26 cellular contexts compared by ENCODE assay signal in the genomic region with DNA sequence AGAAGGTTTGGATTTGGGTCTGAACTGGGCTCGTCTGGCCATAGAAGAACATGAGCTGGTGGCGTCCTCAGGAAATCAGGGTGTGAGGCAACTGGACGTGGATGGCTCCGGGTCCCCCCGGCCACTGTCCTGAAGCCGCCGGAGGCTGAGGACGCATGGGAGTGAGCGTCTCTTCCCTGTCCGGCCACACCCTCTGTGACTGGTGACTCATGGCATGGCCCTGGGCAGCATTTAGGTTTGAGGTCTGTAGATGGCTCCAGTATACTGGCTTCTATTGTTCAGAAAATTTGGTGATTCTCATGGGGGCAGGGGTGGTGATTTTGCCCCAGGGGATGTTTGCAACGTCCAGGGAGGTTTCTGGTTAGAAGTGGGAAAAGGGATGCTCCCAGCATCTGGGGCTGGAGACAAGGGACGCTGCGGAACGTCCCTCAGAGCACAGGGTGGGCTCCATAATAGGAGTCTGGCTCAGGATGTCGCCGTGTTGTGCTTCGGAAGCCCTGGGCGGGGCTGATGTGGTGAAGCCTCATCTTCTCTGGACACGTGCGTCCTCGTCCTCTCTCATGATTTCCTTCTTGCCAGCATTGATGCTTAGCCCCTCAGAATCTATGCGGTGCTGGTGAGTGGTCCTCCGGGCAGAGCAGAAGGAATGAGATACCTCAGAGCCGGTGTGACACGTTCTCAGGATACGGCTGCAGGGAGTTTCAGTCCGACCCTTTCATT. TPM values are rescaled to one million over a fixed set of nuclear protein-coding genes. Genes with fewer than 3 reads are reported as not detected.
DNase-seq lines count a peak whose midpoint lies in the region; ATAC-seq, FAIRE-seq and TF ChIP-seq lines count a peak whose summit lies in the region.
"Had no signal": no experiment of that assay in that cellular context is flagged by ENCODE, and none has a peak within 500 bp of the region (broad histone marks: within the 10 kb centered on the region; RNA-seq: fewer than 3 reads in every experiment).

No MANE protein-coding gene starts in this region.

- H3K27ac Mint-ChIP-seq in activated T-cell treated with anti-CD3 and anti-CD28 coated beads, Interleukin-2, amount 50 U/mL, for 24 hours = peak overlapping the region; percentile 22
- H3K27ac Mint-ChIP-seq in osteocyte (ENCODE audit: unreplicated experiment) = peak overlapping the region; percentile 59
- H3K27ac Mint-ChIP-seq: activated CD4-positive, alpha-beta T cell treated with anti-CD3 and anti-CD28 coated beads, Interleukin-2, amount 10 ng/mL, durations not matched to agents 24 days and 14 days; activated naive CD4-positive, alpha-beta T cell treated with anti-CD3 and anti-CD28 coated beads, Interleukin-2, amount 10 ng/mL, durations not matched to agents 7 days and 5 days; CD4-positive, alpha-beta T cell; memory B cell had no signal

- H3K9me3 ChIP-seq in K562 (replicated peaks; ENCODE audit: control insufficient read depth, insufficient read depth, low read depth, low read length) = no peaks in the 10 kb centered on the region
- H3K9me3 ChIP-seq in uterus = no peaks in the 10 kb centered on the region
- H3K9me3 ChIP-seq: heart left ventricle, neutrophil had no signal

- intact Hi-C loops in K562 (cut with micrococcal nuclease) (no loop called here), uterus (cut with DNase I; ENCODE audit: low total_unique reads) (no loop called here)

- TF ChIP-seq CTCF in K562 (IDR thresholded peaks at IDR 0.05 in 2 of 3, conservative IDR thresholded peaks at IDR 0.05 in 1 of 3; ENCODE audit: insufficient read depth in 2 of 3, low read depth in 1 of 3, low read length in 3 of 3) (no peak), osteocyte (IDR thresholded peaks at IDR 0.05) (no peak), uterus (IDR thresholded peaks at IDR 0.05) (no peak)

- POLR2A ChIA-PET in K562 (lab: Yijun Ruan, JAX) = interaction anchor here (0.6 to 1.3 kb wide), 2 partner anchors 11 to 25 kb away, joined by 3 to 4 read pairs; no protein-coding TSS in a partner anchor

- no peaks in the 10 kb centered on the region for H3K4me1 Mint-ChIP-seq in activated T-cell treated with anti-CD3 and anti-CD28 coated beads, Interleukin-2, amount 50 U/mL, for 24 hours (ENCODE audit: low read depth)
- peaks cover 30% of the 10 kb centered on the region for H3K4me1 Mint-ChIP-seq in osteocyte (ENCODE audit: unreplicated experiment)
- H3K4me1 Mint-ChIP-seq: activated CD4-positive, alpha-beta T cell treated with anti-CD3 and anti-CD28 coated beads, Interleukin-2, amount 10 ng/mL, durations not matched to agents 24 days and 14 days; activated naive CD4-positive, alpha-beta T cell treated with anti-CD3 and anti-CD28 coated beads, Interleukin-2, amount 10 ng/mL, durations not matched to agents 7 days and 5 days; memory B cell had no signal

- no peaks in the 10 kb centered on the region for H3K27me3 Mint-ChIP-seq in activated T-cell treated with anti-CD3 and anti-CD28 coated beads, Interleukin-2, amount 50 U/mL, for 24 hours
- no peaks in the 10 kb centered on the region for H3K27me3 Mint-ChIP-seq in osteocyte (ENCODE audit: unreplicated experiment)
- H3K27me3 Mint-ChIP-seq: activated CD4-positive, alpha-beta T cell treated with anti-CD3 and anti-CD28 coated beads, Interleukin-2, amount 10 ng/mL, durations not matched to agents 24 days and 14 days; activated naive CD4-positive, alpha-beta T cell treated with anti-CD3 and anti-CD28 coated beads, Interleukin-2, amount 10 ng/mL, durations not matched to agents 7 days and 5 days; CD4-positive, alpha-beta T cell; memory B cell had no signal

- H3K27me3 ChIP-seq in K562 (ENCODE audit: control insufficient read depth in 2 of 2, insufficient read depth in 2 of 2, low read length in 2 of 2) (no peaks in the 10 kb centered on the region), uterus (no peaks in the 10 kb centered on the region)
- H3K27me3 ChIP-seq: brain microvascular endothelial cell, heart left ventricle, neutrophil had no signal

- ATAC-seq in K562 (no peak), HG03439 (IDR thresholded peaks at IDR 0.05; ENCODE audit: unreplicated experiment) (no peak)

- H2AFZ ChIP-seq in K562 (ENCODE audit: low read depth, low read length) = no peak overlapping the region

- no TSS peak for BruUV-seq in K562 (replicated peaks; lab: Mats Ljungman, UMichigan)

- H3K4me3 ChIP-seq in K562 (no peak overlapping the region), uterus (no peak overlapping the region)
- H3K4me3 ChIP-seq: heart left ventricle had no signal

- no peak overlapping the region for H3K4me3 Mint-ChIP-seq in activated T-cell treated with anti-CD3 and anti-CD28 coated beads, Interleukin-2, amount 50 U/mL, for 24 hours
- no peak overlapping the region for H3K4me3 Mint-ChIP-seq in osteocyte (ENCODE audit: unreplicated experiment)
- H3K4me3 Mint-ChIP-seq: activated CD4-positive, alpha-beta T cell treated with anti-CD3 and anti-CD28 coated beads, Interleukin-2, amount 10 ng/mL, durations not matched to agents 24 days and 14 days; activated naive CD4-positive, alpha-beta T cell treated with anti-CD3 and anti-CD28 coated beads, Interleukin-2, amount 10 ng/mL, durations not matched to agents 7 days and 5 days; CD4-positive, alpha-beta T cell; memory B cell had no signal

- no peak for DNase-seq in activated T-cell treated with anti-CD3 and anti-CD28 coated beads, Interleukin-2, amount 50 U/mL, for 24 hours
- no peak for DNase-seq in activated T-cell treated with anti-CD3 and anti-CD28 coated beads for 4 hours
- peak; percentile 30 for DNase-seq in NCI-H460 (ENCODE audit: extremely low read depth, low read depth)
- no peak for DNase-seq in K562 (ENCODE audit: extremely low read depth in 1 of 4, low spot score in 3 of 4)
- DNase-seq in osteocyte (ENCODE audit: extremely low spot score, unreplicated experiment) = no peak
- DNase-seq in uterus = no peak
- DNase-seq in NCI-H510A treated with DMSO at 0.1 percent for 48 hours (lab: John Stamatoyannopoulos, UW) = no peak
- DNase-seq: activated CD4-positive, alpha-beta T cell treated with anti-CD3 and anti-CD28 coated beads, Interleukin-2, amount 10 ng/mL, durations not matched to agents 24 days and 14 days; activated naive CD4-positive, alpha-beta T cell treated with anti-CD3 and anti-CD28 coated beads, Interleukin-2, amount 10 ng/mL, durations not matched to agents 7 days and 5 days; AML-193; brain microvascular endothelial cell; CD4-positive, alpha-beta T cell; EL; KG1; NCI-H1436 treated with DMSO at 0.1 percent for 48 hours; NCI-H2107; stimulated activated naive CD4-positive, alpha-beta T cell; T-helper 9 cell had no signal

- no peak overlapping the region for H3K27ac ChIP-seq in K562 (ENCODE audit: extremely low read depth, low read depth, low read length)
- H3K27ac ChIP-seq in uterus = no peak overlapping the region
- H3K27ac ChIP-seq: 22Rv1, brain microvascular endothelial cell, neutrophil had no signal

- CTCF ChIA-PET in K562 (lab: Yijun Ruan, JAX; ENCODE audit: low intra/inter-chr PET ratio) = no interaction called here

- H3K36me3 Mint-ChIP-seq in activated T-cell treated with anti-CD3 and anti-CD28 coated beads, Interleukin-2, amount 50 U/mL, for 24 hours (ENCODE audit: low read depth) = peaks cover 97% of the 10 kb centered on the region
- H3K36me3 Mint-ChIP-seq in osteocyte (ENCODE audit: unreplicated experiment) = peaks cover 37% of the 10 kb centered on the region

- no peak for TF ChIP-seq RAD21 in K562 (CRISPR knock-in tag; conservative IDR thresholded peaks at IDR 0.05 in 1 of 2, IDR thresholded peaks at IDR 0.05 in 1 of 2)

- WGBS in K562 (ENCODE audit: insufficient coverage, low coverage, missing lambda C conversion rate) = 83% methylated on average over 21 of the region's 27 CpGs

- H3K36me3 ChIP-seq in K562 (ENCODE audit: control insufficient read depth, insufficient read depth, low read length) = peaks cover 93% of the 10 kb centered on the region; the same call in 2 of the 3 replicates
- no peaks in the 10 kb centered on the region for H3K36me3 ChIP-seq in uterus
- H3K36me3 ChIP-seq: neutrophil had no signal

- H3K9ac ChIP-seq in K562 (ENCODE audit: insufficient read depth in 1 of 2, low read depth in 2 of 2, low read length in 2 of 2) = no peak overlapping the region

- peaks cover 0 to 18% of the 10 kb centered on the region in 2 experiments; a peak in 2 of 5 replicates for H3K4me1 ChIP-seq in K562 (replicated peaks in 1 of 2; ENCODE audit: control insufficient read depth in 2 of 2, insufficient read depth in 2 of 2, low read length in 2 of 2)
- peaks cover 0 to 3% of the 10 kb centered on the region in 2 donors for H3K4me1 ChIP-seq in uterus

- H3K4me2 ChIP-seq in K562 (ENCODE audit: insufficient read depth, low read length) = no peak overlapping the region

- no peaks in the 10 kb centered on the region for H3K9me3 Mint-ChIP-seq in activated T-cell treated with anti-CD3 and anti-CD28 coated beads, Interleukin-2, amount 50 U/mL, for 24 hours
- no peaks in the 10 kb centered on the region for H3K9me3 Mint-ChIP-seq in osteocyte (ENCODE audit: unreplicated experiment)
- H3K9me3 Mint-ChIP-seq: activated CD4-positive, alpha-beta T cell treated with anti-CD3 and anti-CD28 coated beads, Interleukin-2, amount 10 ng/mL, durations not matched to agents 24 days and 14 days; activated naive CD4-positive, alpha-beta T cell treated with anti-CD3 and anti-CD28 coated beads, Interleukin-2, amount 10 ng/mL, durations not matched to agents 7 days and 5 days; CD4-positive, alpha-beta T cell had no signal

- no peak for TF ChIP-seq POLR2A in K562 (conservative IDR thresholded peaks at IDR 0.05)
- no peak for TF ChIP-seq POLR2A in uterus (IDR thresholded peaks at IDR 0.05)

- H3K79me2 ChIP-seq in K562 (ENCODE audit: control insufficient read depth, insufficient read depth, low read length) = no peaks in the 10 kb centered on the region

- TF ChIP-seq EP300 in K562 (IDR thresholded peaks at IDR 0.05; ENCODE audit: low read length) = no peak

- no peak for FAIRE-seq in K562 (lab: Jason Lieb, UNC)
- FAIRE-seq: H1, HTR-8/SVneo, urothelium cell line had no signal

- in situ Hi-C loops in K562 (cut with MboI) = no loop called here

- no peaks in the 10 kb centered on the region for H4K20me1 ChIP-seq in K562 (replicated peaks; ENCODE audit: control insufficient read depth, insufficient read depth, low read length)

- H3K9me1 ChIP-seq in K562 (ENCODE audit: control insufficient read depth, insufficient read depth, low read length) = no peaks in the 10 kb centered on the region

RNA-seq across cellular contexts. Expression of gene PITRM1, which starts 49.9 kb away (rescaled TPM):
- 49.5 and 52.0 TPM in 2 replicates for total RNA-seq in NCI-H460 (2014; rRNA removed; shearing (Covaris generic))
- 50.7 and 53.0 TPM in 2 replicates for polyA plus RNA-seq in NCI-H460 (2014; cell fraction: nucleus; rRNA removed)
- 163 and 183 TPM in 2 replicates for total RNA-seq in K562 (2011; cell fraction: chromatin; rRNA removed; ENCODE audit: low replicate concordance)
- 87.5 and 88.7 TPM in 2 replicates for total RNA-seq in K562 (2011; cell fraction: nucleolus; rRNA removed)
- 91.3 and 119 TPM in 2 replicates for total RNA-seq in K562 (2011; cell fraction: nucleoplasm; rRNA removed)
- total RNA-seq in K562 (2014; rRNA removed) (44.0 and 48.8 TPM in 2 replicates), K562 (2014; rRNA removed; fragmentation: Illumina TruSeq; extraction: Trizol) (37.2 and 39.7 TPM in 2 replicates), K562 (2015; rRNA removed; fragmentation: Illumina TruSeq; extraction: Trizol) (43.6 and 47.2 TPM in 2 replicates), K562 (2021) (63.4 and 70.4 TPM in 2 replicates), osteocyte (76.5 and 78.7 TPM in 2 replicates), uterus (10 to 100 TPM; 37.4 to 100.0 (median 51.4) TPM)
- polyA plus RNA-seq in K562 (2011; rRNA removed) (36.9 and 47.9 TPM in 2 replicates), K562 (2014; fragmentation: Illumina TruSeq; extraction: Trizol) (60.4 and 69.6 TPM in 2 replicates), K562 (2014; fragmentation: Nextera tagmentation; extraction: Ambion mirVana) (10 to 100 TPM; 21.1 to 29.2 TPM), K562 (2014; rRNA removed) (34.2 and 35.0 TPM in 2 replicates)
- polyA plus RNA-seq in K562 (2011; cell fraction: cytosol; rRNA removed) = 40.0 and 41.1 TPM in 2 replicates
- 186 and 189 TPM in 2 replicates for polyA plus RNA-seq in K562 (2011; cell fraction: nucleus; rRNA removed)
- polyA plus RNA-seq in K562 (2012) = 49.8 and 55.3 TPM in 2 replicates
- polyA minus RNA-seq in K562 (2011; rRNA and poly(A)+ RNA removed) = 41.6 and 42.9 TPM in 2 replicates
- 38.5 and 39.2 TPM in 2 replicates for polyA minus RNA-seq in K562 (2011; cell fraction: cytosol; rRNA and poly(A)+ RNA removed)
- 48.2 and 73.2 TPM in 2 replicates for polyA minus RNA-seq in K562 (2011; cell fraction: nucleus; rRNA and poly(A)+ RNA removed)

RNA-seq across cellular contexts. Expression of gene PFKP, which starts 55.3 kb away (rescaled TPM):
- 168 and 190 TPM in 2 replicates for total RNA-seq in NCI-H460 (2014; rRNA removed; shearing (Covaris generic))
- polyA plus RNA-seq in NCI-H460 (2014; cell fraction: nucleus; rRNA removed) = 273 and 314 TPM in 2 replicates
- 153 and 281 TPM in 2 replicates for total RNA-seq in K562 (2011; cell fraction: chromatin; rRNA removed; ENCODE audit: low replicate concordance)
- 147 and 149 TPM in 2 replicates for total RNA-seq in K562 (2011; cell fraction: nucleolus; rRNA removed)
- 120 and 125 TPM in 2 replicates for total RNA-seq in K562 (2011; cell fraction: nucleoplasm; rRNA removed)
- total RNA-seq in K562 (2014; rRNA removed) = 91.6 and 109 TPM in 2 replicates
- total RNA-seq in K562 (2014; rRNA removed; fragmentation: Illumina TruSeq; extraction: Trizol) = 83.2 and 89.5 TPM in 2 replicates
- 62.1 and 65.2 TPM in 2 replicates for total RNA-seq in K562 (2015; rRNA removed; fragmentation: Illumina TruSeq; extraction: Trizol)
- total RNA-seq in K562 (2021) = 108 and 116 TPM in 2 replicates
- polyA plus RNA-seq in K562 (2011; rRNA removed) = 34.7 and 50.3 TPM in 2 replicates
- polyA plus RNA-seq in K562 (2011; cell fraction: cytosol; rRNA removed) = 29.5 and 50.9 TPM in 2 replicates
- 96.2 and 154 TPM in 2 replicates for polyA plus RNA-seq in K562 (2011; cell fraction: nucleus; rRNA removed)
- 94.4 and 95.0 TPM in 2 replicates for polyA plus RNA-seq in K562 (2012)
- polyA plus RNA-seq in K562 (2014; fragmentation: Illumina TruSeq; extraction: Trizol) = 57.4 and 72.3 TPM in 2 replicates
- polyA plus RNA-seq in K562 (2014; fragmentation: Nextera tagmentation; extraction: Ambion mirVana) = 10 to 100 TPM; 23.5 to 30.3 TPM
- 65.2 and 71.1 TPM in 2 replicates for polyA plus RNA-seq in K562 (2014; rRNA removed)
- polyA minus RNA-seq in K562 (2011; rRNA and poly(A)+ RNA removed) = 32.8 and 39.3 TPM in 2 replicates
- 52.9 and 65.4 TPM in 2 replicates for polyA minus RNA-seq in K562 (2011; cell fraction: cytosol; rRNA and poly(A)+ RNA removed)
- polyA minus RNA-seq in K562 (2011; cell fraction: nucleus; rRNA and poly(A)+ RNA removed) = 61.7 and 66.5 TPM in 2 replicates
- 150 and 158 TPM in 2 replicates for total RNA-seq in osteocyte
- total RNA-seq in uterus = 10 to 100 TPM; 22.9 to 74.5 (median 43.8) TPM
